In the genomic region with DNA sequence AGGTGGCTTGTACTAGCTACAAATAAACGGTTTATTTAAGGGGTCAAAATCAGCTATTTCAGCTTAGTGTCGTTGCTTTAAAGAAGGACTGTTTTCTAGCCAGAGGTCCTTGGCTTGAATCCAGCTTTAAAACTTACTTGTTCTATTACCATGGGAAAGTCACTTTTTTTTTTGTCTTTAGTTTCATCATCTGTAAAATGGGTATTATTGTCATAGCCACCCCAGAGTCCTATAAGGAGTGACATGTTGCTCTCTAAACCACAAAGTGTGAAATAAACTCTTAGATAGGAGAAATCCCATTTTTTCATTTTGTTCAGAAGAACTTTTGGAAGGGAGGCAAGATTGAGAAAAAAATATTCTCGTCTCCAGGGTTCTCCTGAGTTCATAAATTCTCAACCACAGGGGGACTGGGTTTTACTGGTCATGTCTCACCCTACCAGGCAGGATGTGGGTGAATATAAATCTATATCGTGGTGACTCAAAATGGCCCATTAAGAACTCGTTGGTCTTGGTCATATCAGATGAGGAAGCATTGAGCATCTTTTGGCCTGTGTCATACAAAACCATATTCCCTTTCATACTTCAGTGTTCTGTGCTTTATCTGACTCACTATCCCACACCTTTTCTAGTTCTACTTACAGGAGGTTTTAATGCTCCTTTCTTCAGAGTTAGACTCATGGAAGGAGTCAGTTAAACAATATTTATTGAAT, we compare ENCODE assay signal across 1 cellular context.
TF ChIP-seq lines count a peak whose summit lies in the region.

No MANE protein-coding gene starts in this region.

TF ChIP-seq in GM12878, 131 proteins besides CTCF, POLR2A, EP300 and RAD21 (continued from another document):
- TF ChIP-seq, protein P1, sequence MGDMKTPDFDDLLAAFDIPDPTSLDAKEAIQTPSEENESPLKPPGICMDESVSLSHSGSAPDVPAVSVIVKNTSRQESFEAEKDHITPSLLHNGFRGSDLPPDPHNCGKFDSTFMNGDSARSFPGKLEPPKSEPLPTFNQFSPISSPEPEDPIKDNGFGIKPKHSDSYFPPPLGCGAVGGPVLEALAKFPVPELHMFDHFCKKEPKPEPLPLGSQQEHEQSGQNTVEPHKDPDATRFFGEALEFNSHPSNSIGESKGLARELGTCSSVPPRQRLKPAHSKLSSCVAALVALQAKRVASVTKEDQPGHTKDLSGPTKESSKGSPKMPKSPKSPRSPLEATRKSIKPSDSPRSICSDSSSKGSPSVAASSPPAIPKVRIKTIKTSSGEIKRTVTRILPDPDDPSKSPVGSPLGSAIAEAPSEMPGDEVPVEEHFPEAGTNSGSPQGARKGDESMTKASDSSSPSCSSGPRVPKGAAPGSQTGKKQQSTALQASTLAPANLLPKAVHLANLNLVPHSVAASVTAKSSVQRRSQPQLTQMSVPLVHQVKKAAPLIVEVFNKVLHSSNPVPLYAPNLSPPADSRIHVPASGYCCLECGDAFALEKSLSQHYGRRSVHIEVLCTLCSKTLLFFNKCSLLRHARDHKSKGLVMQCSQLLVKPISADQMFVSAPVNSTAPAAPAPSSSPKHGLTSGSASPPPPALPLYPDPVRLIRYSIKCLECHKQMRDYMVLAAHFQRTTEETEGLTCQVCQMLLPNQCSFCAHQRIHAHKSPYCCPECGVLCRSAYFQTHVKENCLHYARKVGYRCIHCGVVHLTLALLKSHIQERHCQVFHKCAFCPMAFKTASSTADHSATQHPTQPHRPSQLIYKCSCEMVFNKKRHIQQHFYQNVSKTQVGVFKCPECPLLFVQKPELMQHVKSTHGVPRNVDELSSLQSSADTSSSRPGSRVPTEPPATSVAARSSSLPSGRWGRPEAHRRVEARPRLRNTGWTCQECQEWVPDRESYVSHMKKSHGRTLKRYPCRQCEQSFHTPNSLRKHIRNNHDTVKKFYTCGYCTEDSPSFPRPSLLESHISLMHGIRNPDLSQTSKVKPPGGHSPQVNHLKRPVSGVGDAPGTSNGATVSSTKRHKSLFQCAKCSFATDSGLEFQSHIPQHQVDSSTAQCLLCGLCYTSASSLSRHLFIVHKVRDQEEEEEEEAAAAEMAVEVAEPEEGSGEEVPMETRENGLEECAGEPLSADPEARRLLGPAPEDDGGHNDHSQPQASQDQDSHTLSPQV (IDR thresholded peaks at IDR 0.05): no peak
- TF ChIP-seq NR2C1 (IDR thresholded peaks at IDR 0.05): no peak
- no peak for TF ChIP-seq NRF1 (conservative IDR thresholded peaks at IDR 0.05; ENCODE audit: low read depth, low read length)
- TF ChIP-seq NFIC (IDR thresholded peaks at IDR 0.05; ENCODE audit: low read depth, low read length): peak; percentile 89
